In genomic region chr10:54961040-54961439, GRCh38 we compare ENCODE assay signal across 26 cellular contexts.
"Had no signal": no experiment of that assay in that cellular context is flagged by ENCODE, and none has a peak within 500 bp of the region (broad histone marks: within the 10 kb centered on the region; RNA-seq: fewer than 3 reads in every experiment).

No MANE protein-coding gene starts in this region.

- H3K27ac Mint-ChIP-seq: activated CD4-positive, alpha-beta T cell treated with anti-CD3 and anti-CD28 coated beads, Interleukin-2, amount 10 ng/mL, durations not matched to agents 24 days and 14 days; activated CD8-positive, alpha-beta T cell treated with anti-CD3 and anti-CD28 coated beads, Interleukin-2, amount 10 ng/mL, durations not matched to agents 7 days and 5 days; activated naive CD4-positive, alpha-beta T cell treated with anti-CD3 and anti-CD28 coated beads for 36 hours; activated naive CD4-positive, alpha-beta T cell treated with anti-CD3 and anti-CD28 coated beads, Interleukin-2, amount 50 U/mL, for 72 hours; activated T-cell treated with anti-CD3 and anti-CD28 coated beads, Interleukin-2, amount 50 U/mL, for 24 hours; brain; T-helper 1 cell treated with Interleukin-12 subunit alpha and Interleukin-12 subunit beta and Interleukin-4 antibody, amounts not matched to agents 30 μg/mL and 1 μg/mL, for 36 hours; T-helper 2 cell treated with Interferon-gamma antibody and Interleukin-4, amounts not matched to agents 5 μg/mL and 100 μg/mL, for 36 hours had no signal

- H3K4me1 Mint-ChIP-seq: activated CD4-positive, alpha-beta T cell treated with anti-CD3 and anti-CD28 coated beads, Interleukin-2, amount 10 ng/mL, durations not matched to agents 24 days and 14 days; brain had no signal

- H3K4me2 ChIP-seq: SK-N-SH had no signal

- H3K9me3 ChIP-seq: MG63, SK-N-SH had no signal

- H3K9ac ChIP-seq: SK-N-SH had no signal

- H3K36me3 ChIP-seq: adrenal gland, MG63, SJSA1 had no signal

- H3K27me3 ChIP-seq: adrenal gland, MG63, SJSA1 had no signal

- H3K36me3 Mint-ChIP-seq: brain had no signal

- H3K27me3 Mint-ChIP-seq: activated CD4-positive, alpha-beta T cell treated with anti-CD3 and anti-CD28 coated beads, Interleukin-2, amount 10 ng/mL, durations not matched to agents 24 days and 14 days; activated T-cell treated with anti-CD3 and anti-CD28 coated beads, Interleukin-2, amount 50 U/mL, for 24 hours had no signal

- DNase-seq: activated CD4-positive, alpha-beta T cell treated with anti-CD3 and anti-CD28 coated beads, Interleukin-2, amount 10 ng/mL, durations not matched to agents 24 days and 14 days; activated CD4-positive, alpha-beta T cell treated with anti-CD3 and anti-CD28 coated beads, Interleukin-2, amount 50 U/mL, for 4 hours; activated CD8-positive, alpha-beta T cell treated with anti-CD3 and anti-CD28 coated beads, Interleukin-2, amount 10 ng/mL, durations not matched to agents 7 days and 5 days; activated gamma-delta T cell treated with Interleukin-2 at 50 U/mL for 16 hours; activated naive CD4-positive, alpha-beta T cell treated with anti-CD3 and anti-CD28 coated beads for 36 hours; activated T-cell treated with anti-CD3 and anti-CD28 coated beads, Interleukin-2, amount 50 U/mL, for 24 hours; adrenal gland; caudate nucleus; Kasumi-1; KBM-7; MG63; NCI-H1048; NCI-H1105 treated with DMSO at 0.1 percent for 48 hours; NCI-H1436; NCI-H1694; NCI-H1930; NCI-H345; NCI-H524 treated with DMSO at 0.1 percent for 48 hours; SHP77 treated with DMSO at 0.1 percent for 48 hours; SK-N-SH had no signal

- H3K27ac ChIP-seq: adrenal gland, SJSA1 had no signal

- H3K4me1 ChIP-seq: adrenal gland, SJSA1 had no signal

- ATAC-seq: activated CD8-positive, alpha-beta T cell treated with anti-CD3 and anti-CD28 coated beads, Interleukin-2, amount 10 ng/mL, durations not matched to agents 7 days and 5 days; activated naive CD4-positive, alpha-beta T cell treated with anti-CD3 and anti-CD28 coated beads, Interleukin-2, amount 50 U/mL, for 72 hours; Panc1 had no signal

- H3K9me3 Mint-ChIP-seq: activated CD4-positive, alpha-beta T cell treated with anti-CD3 and anti-CD28 coated beads, Interleukin-2, amount 10 ng/mL, durations not matched to agents 24 days and 14 days; activated T-cell treated with anti-CD3 and anti-CD28 coated beads, Interleukin-2, amount 50 U/mL, for 24 hours had no signal

- H3K4me3 ChIP-seq: adrenal gland, MG63, SJSA1 had no signal

- H3K4me3 Mint-ChIP-seq: activated CD4-positive, alpha-beta T cell treated with anti-CD3 and anti-CD28 coated beads, Interleukin-2, amount 10 ng/mL, durations not matched to agents 24 days and 14 days; activated CD8-positive, alpha-beta T cell treated with anti-CD3 and anti-CD28 coated beads, Interleukin-2, amount 10 ng/mL, durations not matched to agents 7 days and 5 days; activated naive CD4-positive, alpha-beta T cell treated with anti-CD3 and anti-CD28 coated beads for 36 hours; activated T-cell treated with anti-CD3 and anti-CD28 coated beads, Interleukin-2, amount 50 U/mL, for 24 hours; brain; T-helper 1 cell treated with Interleukin-12 subunit alpha and Interleukin-12 subunit beta and Interleukin-4 antibody, amounts not matched to agents 30 μg/mL and 1 μg/mL, for 36 hours; T-helper 2 cell treated with Interferon-gamma antibody and Interleukin-4, amounts not matched to agents 5 μg/mL and 100 μg/mL, for 36 hours had no signal
